In the genomic region with DNA sequence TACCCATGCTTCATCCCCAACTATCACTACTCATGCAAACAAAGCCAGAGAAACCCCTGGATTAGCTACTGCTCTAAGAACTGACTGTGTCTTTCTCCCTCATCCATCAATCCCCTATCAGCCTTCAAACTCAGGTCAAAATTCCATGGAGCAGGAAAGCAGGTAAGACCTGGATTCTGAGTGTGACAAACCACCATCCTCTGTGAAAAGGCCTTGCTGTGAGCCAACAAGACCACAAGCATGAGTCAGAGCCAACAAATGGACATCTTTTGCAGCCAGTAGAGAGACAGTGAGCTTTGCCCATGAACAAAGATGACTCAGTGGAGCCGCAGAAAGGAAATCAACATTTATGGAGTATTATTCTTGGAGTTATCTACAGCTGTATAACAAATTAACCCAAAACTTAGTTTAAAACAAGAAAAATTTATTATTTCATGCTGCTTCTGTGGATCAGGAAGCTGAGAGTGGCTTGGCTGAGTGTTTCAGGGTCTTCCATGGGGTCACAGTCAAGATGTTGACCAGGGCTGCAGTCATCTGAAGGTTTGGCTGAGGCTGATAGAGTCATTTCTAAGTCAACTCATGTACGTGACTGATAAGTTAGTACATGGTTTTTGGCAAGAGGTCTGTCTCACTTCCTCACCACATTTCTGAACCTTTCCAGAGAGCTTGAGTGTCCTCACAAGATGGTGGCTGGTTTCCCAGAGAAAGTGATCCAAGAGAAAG, we compare ENCODE assay signal across 1 cellular context.
TF ChIP-seq lines count a peak whose summit lies in the region.

No MANE protein-coding gene starts in this region.

TF ChIP-seq in HCT116, 20 proteins besides CTCF, POLR2A, EP300 and RAD21 (continued from another document):
- TF ChIP-seq, protein P1, sequence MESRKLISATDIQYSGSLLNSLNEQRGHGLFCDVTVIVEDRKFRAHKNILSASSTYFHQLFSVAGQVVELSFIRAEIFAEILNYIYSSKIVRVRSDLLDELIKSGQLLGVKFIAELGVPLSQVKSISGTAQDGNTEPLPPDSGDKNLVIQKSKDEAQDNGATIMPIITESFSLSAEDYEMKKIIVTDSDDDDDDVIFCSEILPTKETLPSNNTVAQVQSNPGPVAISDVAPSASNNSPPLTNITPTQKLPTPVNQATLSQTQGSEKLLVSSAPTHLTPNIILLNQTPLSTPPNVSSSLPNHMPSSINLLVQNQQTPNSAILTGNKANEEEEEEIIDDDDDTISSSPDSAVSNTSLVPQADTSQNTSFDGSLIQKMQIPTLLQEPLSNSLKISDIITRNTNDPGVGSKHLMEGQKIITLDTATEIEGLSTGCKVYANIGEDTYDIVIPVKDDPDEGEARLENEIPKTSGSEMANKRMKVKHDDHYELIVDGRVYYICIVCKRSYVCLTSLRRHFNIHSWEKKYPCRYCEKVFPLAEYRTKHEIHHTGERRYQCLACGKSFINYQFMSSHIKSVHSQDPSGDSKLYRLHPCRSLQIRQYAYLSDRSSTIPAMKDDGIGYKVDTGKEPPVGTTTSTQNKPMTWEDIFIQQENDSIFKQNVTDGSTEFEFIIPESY (IDR thresholded peaks at IDR 0.05; ENCODE audit: extremely low read depth, insufficient replicate concordance, low read length): peak; percentile 32
